1 cellular context compared by ENCODE assay signal in the genomic region with DNA sequence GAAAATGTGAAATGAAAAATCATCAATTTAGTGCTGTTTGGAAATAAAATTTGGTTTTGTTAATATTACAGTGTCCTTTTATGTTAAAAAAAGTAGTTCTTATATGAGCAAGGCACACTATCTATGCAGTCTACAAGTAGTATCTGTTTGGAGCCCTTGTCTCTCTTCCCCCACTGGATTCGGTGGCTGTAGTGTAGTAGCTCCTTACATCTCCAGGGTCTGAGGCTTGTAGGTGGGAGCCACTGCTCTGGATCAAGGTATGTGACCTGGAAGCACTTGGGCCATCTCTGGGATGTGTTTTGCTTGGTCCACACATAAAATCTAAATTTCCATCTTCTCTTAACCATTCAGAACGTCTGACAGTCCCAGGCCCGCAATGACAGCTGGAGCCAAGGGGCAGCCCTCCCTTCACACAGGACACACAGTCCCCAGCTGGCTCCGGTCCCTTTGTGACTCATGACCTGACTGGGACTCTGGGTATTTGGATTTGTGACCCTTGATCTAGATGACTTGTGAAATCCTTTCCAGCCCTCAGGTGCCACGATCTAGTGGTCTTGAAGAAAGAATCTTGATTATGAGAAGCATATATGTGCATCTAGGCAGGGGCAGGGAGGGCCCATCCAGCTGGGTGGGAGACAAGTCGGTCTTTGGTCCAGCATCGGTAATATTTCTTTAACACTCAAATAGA.
TF ChIP-seq lines count a peak whose summit lies in the region.

No MANE protein-coding gene starts in this region.

TF ChIP-seq in HepG2, 621 proteins besides CTCF, POLR2A, EP300 and RAD21 (continued from another document and continues in another):
- TF ChIP-seq CEBPZ (IDR thresholded peaks at IDR 0.05; ENCODE audit: low read length) (no peak), ZNF510 (CRISPR knock-in tag; IDR thresholded peaks at IDR 0.05; ENCODE audit: low read depth) (no peak), ATAD3A (CRISPR knock-in tag; IDR thresholded peaks at IDR 0.05) (no peak), RBM22 (optimal IDR thresholded peaks at IDR 0.05; ENCODE audit: low read length) (no peak), TIGD3 (CRISPR knock-in tag; IDR thresholded peaks at IDR 0.05; ENCODE audit: borderline replicate concordance) (no peak), NR1H2 (CRISPR knock-in tag; IDR thresholded peaks at IDR 0.05; ENCODE audit: borderline replicate concordance, low read depth) (no peak), FOSL1 (CRISPR knock-in tag; IDR thresholded peaks at IDR 0.05; ENCODE audit: borderline replicate concordance) (peak; percentile 92), ZNF788 (CRISPR knock-in tag; IDR thresholded peaks at IDR 0.05; ENCODE audit: borderline replicate concordance) (no peak), KAT2B (IDR thresholded peaks at IDR 0.05; ENCODE audit: borderline replicate concordance, low read depth, low read length) (no peak), ZNF354B (CRISPR knock-in tag; IDR thresholded peaks at IDR 0.05) (no peak), HNRNPH1 (optimal IDR thresholded peaks at IDR 0.05; ENCODE audit: low read depth, low read length) (no peak), ZNF577 (CRISPR knock-in tag; IDR thresholded peaks at IDR 0.05; ENCODE audit: borderline replicate concordance, low read depth) (no peak), ZNF703 (CRISPR knock-in tag; IDR thresholded peaks at IDR 0.05; ENCODE audit: borderline replicate concordance) (no peak), ZNF562 (CRISPR knock-in tag; IDR thresholded peaks at IDR 0.05; ENCODE audit: borderline replicate concordance) (no peak), ZNF549 (CRISPR knock-in tag; IDR thresholded peaks at IDR 0.05) (no peak), TCF7 (IDR thresholded peaks at IDR 0.05; ENCODE audit: low read depth) (peak; percentile 71; the same call in 1 of the 2 replicates), ZNF44 (CRISPR knock-in tag; IDR thresholded peaks at IDR 0.05) (no peak), JUN (CRISPR knock-in tag; IDR thresholded peaks at IDR 0.05) (peak; percentile 74; the same call in 1 of the 2 replicates), ZNF780A (CRISPR knock-in tag; IDR thresholded peaks at IDR 0.05) (no peak), CCDC6 (CRISPR knock-in tag; IDR thresholded peaks at IDR 0.05) (no peak), IRX3 (CRISPR knock-in tag; IDR thresholded peaks at IDR 0.05; ENCODE audit: borderline replicate concordance, low read depth) (no peak), ZBTB8A (CRISPR knock-in tag; IDR thresholded peaks at IDR 0.05; ENCODE audit: borderline replicate concordance, low read depth) (no peak), NFKB2 (CRISPR knock-in tag; IDR thresholded peaks at IDR 0.05; ENCODE audit: borderline replicate concordance) (no peak), ZNF34 (CRISPR knock-in tag; IDR thresholded peaks at IDR 0.05; ENCODE audit: borderline replicate concordance) (no peak), SRSF4 (IDR thresholded peaks at IDR 0.05; ENCODE audit: low read depth, low read length, poor library complexity, severe bottlenecking) (no peak), FOXO1 (CRISPR knock-in tag; IDR thresholded peaks at IDR 0.05) (peak; percentile 49; the same call in 1 of the 2 replicates), ZNF263 (CRISPR knock-in tag; IDR thresholded peaks at IDR 0.05) (no peak), HOXA3 (CRISPR knock-in tag; IDR thresholded peaks at IDR 0.05) (peak; percentile 34; the same call in 1 of the 2 replicates), ZNF615 (CRISPR knock-in tag; IDR thresholded peaks at IDR 0.05; ENCODE audit: borderline replicate concordance) (no peak), BRF2 (CRISPR knock-in tag; IDR thresholded peaks at IDR 0.05) (no peak), ZNF17 (CRISPR knock-in tag; IDR thresholded peaks at IDR 0.05) (no peak), ZNF850 (CRISPR knock-in tag; conservative IDR thresholded peaks at IDR 0.05) (no peak), TFAP4 (IDR thresholded peaks at IDR 0.05; ENCODE audit: borderline replicate concordance, low read depth) (peak; percentile 98), ZSCAN31 (CRISPR knock-in tag; IDR thresholded peaks at IDR 0.05; ENCODE audit: low read depth) (no peak), NFE2 (CRISPR knock-in tag; IDR thresholded peaks at IDR 0.05) (no peak), ZNF660 (CRISPR knock-in tag; IDR thresholded peaks at IDR 0.05; ENCODE audit: borderline replicate concordance, low read depth) (no peak)
- TF ChIP-seq, protein P1, sequence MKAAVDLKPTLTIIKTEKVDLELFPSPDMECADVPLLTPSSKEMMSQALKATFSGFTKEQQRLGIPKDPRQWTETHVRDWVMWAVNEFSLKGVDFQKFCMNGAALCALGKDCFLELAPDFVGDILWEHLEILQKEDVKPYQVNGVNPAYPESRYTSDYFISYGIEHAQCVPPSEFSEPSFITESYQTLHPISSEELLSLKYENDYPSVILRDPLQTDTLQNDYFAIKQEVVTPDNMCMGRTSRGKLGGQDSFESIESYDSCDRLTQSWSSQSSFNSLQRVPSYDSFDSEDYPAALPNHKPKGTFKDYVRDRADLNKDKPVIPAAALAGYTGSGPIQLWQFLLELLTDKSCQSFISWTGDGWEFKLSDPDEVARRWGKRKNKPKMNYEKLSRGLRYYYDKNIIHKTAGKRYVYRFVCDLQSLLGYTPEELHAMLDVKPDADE (CRISPR knock-in tag; IDR thresholded peaks at IDR 0.05): no peak
- TF ChIP-seq, protein P2, sequence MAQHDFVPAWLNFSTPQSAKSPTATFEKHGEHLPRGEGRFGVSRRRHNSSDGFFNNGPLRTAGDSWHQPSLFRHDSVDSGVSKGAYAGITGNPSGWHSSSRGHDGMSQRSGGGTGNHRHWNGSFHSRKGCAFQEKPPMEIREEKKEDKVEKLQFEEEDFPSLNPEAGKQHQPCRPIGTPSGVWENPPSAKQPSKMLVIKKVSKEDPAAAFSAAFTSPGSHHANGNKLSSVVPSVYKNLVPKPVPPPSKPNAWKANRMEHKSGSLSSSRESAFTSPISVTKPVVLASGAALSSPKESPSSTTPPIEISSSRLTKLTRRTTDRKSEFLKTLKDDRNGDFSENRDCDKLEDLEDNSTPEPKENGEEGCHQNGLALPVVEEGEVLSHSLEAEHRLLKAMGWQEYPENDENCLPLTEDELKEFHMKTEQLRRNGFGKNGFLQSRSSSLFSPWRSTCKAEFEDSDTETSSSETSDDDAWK (CRISPR knock-in tag; IDR thresholded peaks at IDR 0.05): no peak
- TF ChIP-seq, protein P3, sequence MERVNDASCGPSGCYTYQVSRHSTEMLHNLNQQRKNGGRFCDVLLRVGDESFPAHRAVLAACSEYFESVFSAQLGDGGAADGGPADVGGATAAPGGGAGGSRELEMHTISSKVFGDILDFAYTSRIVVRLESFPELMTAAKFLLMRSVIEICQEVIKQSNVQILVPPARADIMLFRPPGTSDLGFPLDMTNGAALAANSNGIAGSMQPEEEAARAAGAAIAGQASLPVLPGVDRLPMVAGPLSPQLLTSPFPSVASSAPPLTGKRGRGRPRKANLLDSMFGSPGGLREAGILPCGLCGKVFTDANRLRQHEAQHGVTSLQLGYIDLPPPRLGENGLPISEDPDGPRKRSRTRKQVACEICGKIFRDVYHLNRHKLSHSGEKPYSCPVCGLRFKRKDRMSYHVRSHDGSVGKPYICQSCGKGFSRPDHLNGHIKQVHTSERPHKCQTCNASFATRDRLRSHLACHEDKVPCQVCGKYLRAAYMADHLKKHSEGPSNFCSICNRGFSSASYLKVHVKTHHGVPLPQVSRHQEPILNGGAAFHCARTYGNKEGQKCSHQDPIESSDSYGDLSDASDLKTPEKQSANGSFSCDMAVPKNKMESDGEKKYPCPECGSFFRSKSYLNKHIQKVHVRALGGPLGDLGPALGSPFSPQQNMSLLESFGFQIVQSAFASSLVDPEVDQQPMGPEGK (CRISPR knock-in tag; IDR thresholded peaks at IDR 0.05): peak; percentile 36; the same call in 1 of the 2 replicates
- TF ChIP-seq, protein P4, sequence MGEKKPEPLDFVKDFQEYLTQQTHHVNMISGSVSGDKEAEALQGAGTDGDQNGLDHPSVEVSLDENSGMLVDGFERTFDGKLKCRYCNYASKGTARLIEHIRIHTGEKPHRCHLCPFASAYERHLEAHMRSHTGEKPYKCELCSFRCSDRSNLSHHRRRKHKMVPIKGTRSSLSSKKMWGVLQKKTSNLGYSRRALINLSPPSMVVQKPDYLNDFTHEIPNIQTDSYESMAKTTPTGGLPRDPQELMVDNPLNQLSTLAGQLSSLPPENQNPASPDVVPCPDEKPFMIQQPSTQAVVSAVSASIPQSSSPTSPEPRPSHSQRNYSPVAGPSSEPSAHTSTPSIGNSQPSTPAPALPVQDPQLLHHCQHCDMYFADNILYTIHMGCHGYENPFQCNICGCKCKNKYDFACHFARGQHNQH (CRISPR knock-in tag; IDR thresholded peaks at IDR 0.05): peak; percentile 41; the same call in 1 of the 2 replicates
- TF ChIP-seq, protein P5, sequence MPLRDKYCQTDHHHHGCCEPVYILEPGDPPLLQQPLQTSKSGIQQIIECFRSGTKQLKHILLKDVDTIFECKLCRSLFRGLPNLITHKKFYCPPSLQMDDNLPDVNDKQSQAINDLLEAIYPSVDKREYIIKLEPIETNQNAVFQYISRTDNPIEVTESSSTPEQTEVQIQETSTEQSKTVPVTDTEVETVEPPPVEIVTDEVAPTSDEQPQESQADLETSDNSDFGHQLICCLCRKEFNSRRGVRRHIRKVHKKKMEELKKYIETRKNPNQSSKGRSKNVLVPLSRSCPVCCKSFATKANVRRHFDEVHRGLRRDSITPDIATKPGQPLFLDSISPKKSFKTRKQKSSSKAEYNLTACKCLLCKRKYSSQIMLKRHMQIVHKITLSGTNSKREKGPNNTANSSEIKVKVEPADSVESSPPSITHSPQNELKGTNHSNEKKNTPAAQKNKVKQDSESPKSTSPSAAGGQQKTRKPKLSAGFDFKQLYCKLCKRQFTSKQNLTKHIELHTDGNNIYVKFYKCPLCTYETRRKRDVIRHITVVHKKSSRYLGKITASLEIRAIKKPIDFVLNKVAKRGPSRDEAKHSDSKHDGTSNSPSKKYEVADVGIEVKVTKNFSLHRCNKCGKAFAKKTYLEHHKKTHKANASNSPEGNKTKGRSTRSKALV (CRISPR knock-in tag; IDR thresholded peaks at IDR 0.05): no peak
- TF ChIP-seq, protein P6, sequence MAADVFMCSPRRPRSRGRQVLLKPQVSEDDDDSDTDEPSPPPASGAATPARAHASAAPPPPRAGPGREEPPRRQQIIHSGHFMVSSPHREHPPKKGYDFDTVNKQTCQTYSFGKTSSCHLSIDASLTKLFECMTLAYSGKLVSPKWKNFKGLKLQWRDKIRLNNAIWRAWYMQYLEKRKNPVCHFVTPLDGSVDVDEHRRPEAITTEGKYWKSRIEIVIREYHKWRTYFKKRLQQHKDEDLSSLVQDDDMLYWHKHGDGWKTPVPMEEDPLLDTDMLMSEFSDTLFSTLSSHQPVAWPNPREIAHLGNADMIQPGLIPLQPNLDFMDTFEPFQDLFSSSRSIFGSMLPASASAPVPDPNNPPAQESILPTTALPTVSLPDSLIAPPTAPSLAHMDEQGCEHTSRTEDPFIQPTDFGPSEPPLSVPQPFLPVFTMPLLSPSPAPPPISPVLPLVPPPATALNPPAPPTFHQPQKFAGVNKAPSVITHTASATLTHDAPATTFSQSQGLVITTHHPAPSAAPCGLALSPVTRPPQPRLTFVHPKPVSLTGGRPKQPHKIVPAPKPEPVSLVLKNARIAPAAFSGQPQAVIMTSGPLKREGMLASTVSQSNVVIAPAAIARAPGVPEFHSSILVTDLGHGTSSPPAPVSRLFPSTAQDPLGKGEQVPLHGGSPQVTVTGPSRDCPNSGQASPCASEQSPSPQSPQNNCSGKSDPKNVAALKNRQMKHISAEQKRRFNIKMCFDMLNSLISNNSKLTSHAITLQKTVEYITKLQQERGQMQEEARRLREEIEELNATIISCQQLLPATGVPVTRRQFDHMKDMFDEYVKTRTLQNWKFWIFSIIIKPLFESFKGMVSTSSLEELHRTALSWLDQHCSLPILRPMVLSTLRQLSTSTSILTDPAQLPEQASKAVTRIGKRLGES (CRISPR knock-in tag; IDR thresholded peaks at IDR 0.05; ENCODE audit: borderline replicate concordance): no peak
